Comparison of ENCODE assay signal across 29 cellular contexts in the genomic region with DNA sequence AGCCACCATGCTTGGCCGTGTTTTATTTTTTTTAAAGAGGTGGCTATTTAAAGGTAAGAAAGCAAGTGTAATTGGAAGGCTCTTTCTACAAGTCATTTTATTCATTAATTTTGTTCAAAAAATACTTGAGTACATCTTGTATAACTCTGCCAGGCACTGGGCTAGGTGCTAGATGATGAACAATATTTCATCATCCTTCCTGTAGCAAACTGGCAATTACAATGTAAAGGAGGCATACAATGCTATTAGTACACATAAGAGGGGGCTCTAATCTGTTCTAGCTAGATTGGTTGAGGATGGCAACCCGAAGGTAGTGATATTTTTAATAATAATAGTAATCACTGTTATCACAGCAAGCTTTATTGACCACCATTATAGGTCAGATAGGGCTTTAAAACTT.
A peak's percentile ranks its signal among the peaks of the same experiment; 100 is the strongest.
DNase-seq lines count a peak whose midpoint lies in the region; ATAC-seq and TF ChIP-seq lines count a peak whose summit lies in the region.
"Had no signal": no experiment of that assay in that cellular context is flagged by ENCODE, and none has a peak within 500 bp of the region (broad histone marks: within the 10 kb centered on the region; RNA-seq: fewer than 3 reads in every experiment).

No MANE protein-coding gene starts in this region.

- H3K9me3 ChIP-seq in CD4-positive, CD25-positive, alpha-beta regulatory T cell (ENCODE audit: control insufficient read depth in 2 of 2, low read length in 2 of 2), result no peaks in the 10 kb centered on the region
- H3K9me3 ChIP-seq in OCI-LY3 (ENCODE audit: insufficient read depth, low read length), result no peaks in the 10 kb centered on the region
- H3K9me3 ChIP-seq: A549, heart left ventricle, sigmoid colon, SK-N-SH, thoracic aorta, vagina had no signal

- H3K27ac Mint-ChIP-seq in activated CD4-positive, alpha-beta T cell treated with anti-CD3 and anti-CD28 coated beads, Interleukin-2, amount 10 ng/mL, durations not matched to agents 24 days and 14 days, result peak overlapping the region; percentile 75
- peak overlapping the region in 1 of 3 donors; percentile 85 for H3K27ac Mint-ChIP-seq in CD4-positive, CD25-positive, alpha-beta regulatory T cell
- peak overlapping the region in 7 of 10 donors; percentile 32 to 83 (median 67) for H3K27ac Mint-ChIP-seq in naive thymus-derived CD8-positive, alpha-beta T cell
- H3K27ac Mint-ChIP-seq: effector memory CD8-positive, alpha-beta T cell; progenitor cell of endocrine pancreas; stimulated activated memory B cell treated with anti-CD40 and anti-IgM and Interleukin-4, amounts not matched to agents 10 μg/mL and 1 μg/mL and 100 μg/mL, for 72 hours had no signal

- peaks cover 97% of the 10 kb centered on the region for H4K20me1 ChIP-seq in OCI-LY3 (ENCODE audit: insufficient read depth, low read length)

- H3K9ac ChIP-seq in OCI-LY3 (ENCODE audit: low read length), result no peak overlapping the region
- H3K9ac ChIP-seq: SK-N-SH had no signal

- peaks cover 100% of the 10 kb centered on the region for H3K79me2 ChIP-seq in OCI-LY3 (ENCODE audit: low read length)

- no peak for DNase-seq in activated CD4-positive, alpha-beta T cell treated with anti-CD3 and anti-CD28 coated beads, Interleukin-2, amount 10 ng/mL, durations not matched to agents 24 days and 14 days
- DNase-seq in activated CD4-positive, alpha-beta T cell treated with anti-CD3 and anti-CD28 coated beads, Interleukin-2, amount 50 U/mL, for 1 hour, result no peak
- DNase-seq in CD4-positive, CD25-positive, alpha-beta regulatory T cell, result peak in 1 of 3 donors; percentile 36
- no peak for DNase-seq in naive thymus-derived CD8-positive, alpha-beta T cell
- DNase-seq in ureter (ENCODE audit: low spot score) (no peak), substantia nigra (lab: John Stamatoyannopoulos, UW) (no peak), DMS79 (lab: John Stamatoyannopoulos, UW) (no peak)
- DNase-seq: activated T-cell treated with anti-CD3 and anti-CD28 coated beads for 4 hours; effector memory CD8-positive, alpha-beta T cell; heart left ventricle; KG1; kidney; MM.1S; naive B cell; NCI-H146; NCI-H2107; NCI-H748 treated with DMSO at 0.1 percent for 48 hours; sigmoid colon; SK-N-SH; stimulated activated CD4-positive, alpha-beta T cell treated with anti-CD3 and anti-CD28 coated beads, Interleukin-4, amount 100 ng/mL, for 4 hours; WERI-Rb-1 had no signal

- no peak overlapping the region for H2AFZ ChIP-seq in OCI-LY3 (ENCODE audit: low read depth, low read length)

- peak overlapping the region; percentile 97 for H3K4me2 ChIP-seq in OCI-LY3 (ENCODE audit: low read length)
- H3K4me2 ChIP-seq: A549, SK-N-SH had no signal

- H3K27me3 ChIP-seq in CD4-positive, CD25-positive, alpha-beta regulatory T cell (ENCODE audit: control insufficient read depth, insufficient read depth, low read length), result no peaks in the 10 kb centered on the region
- no peaks in the 10 kb centered on the region for H3K27me3 ChIP-seq in OCI-LY3 (ENCODE audit: low read depth, low read length)
- H3K27me3 ChIP-seq: heart left ventricle, sigmoid colon, vagina had no signal

- no peaks in the 10 kb centered on the region for H3K9me3 Mint-ChIP-seq in activated CD4-positive, alpha-beta T cell treated with anti-CD3 and anti-CD28 coated beads, Interleukin-2, amount 10 ng/mL, durations not matched to agents 24 days and 14 days
- no peaks in the 10 kb centered on the region for H3K9me3 Mint-ChIP-seq in CD4-positive, CD25-positive, alpha-beta regulatory T cell
- no peaks in the 10 kb centered on the region for H3K9me3 Mint-ChIP-seq in naive thymus-derived CD8-positive, alpha-beta T cell
- H3K9me3 Mint-ChIP-seq: activated naive CD4-positive, alpha-beta T cell treated with anti-CD3 and anti-CD28 coated beads, Interleukin-2, amount 50 U/mL, for 72 hours; effector memory CD8-positive, alpha-beta T cell; naive B cell; stimulated activated memory B cell treated with anti-CD40 and anti-IgM and Interleukin-4, amounts not matched to agents 10 μg/mL and 1 μg/mL and 100 μg/mL, for 72 hours had no signal

- peak overlapping the region; percentile 48 for H3K4me3 Mint-ChIP-seq in activated CD4-positive, alpha-beta T cell treated with anti-CD3 and anti-CD28 coated beads, Interleukin-2, amount 10 ng/mL, durations not matched to agents 24 days and 14 days
- H3K4me3 Mint-ChIP-seq in CD4-positive, CD25-positive, alpha-beta regulatory T cell, result peak overlapping the region in 3 of 4 donors; percentile 65 to 90 (median 72)
- H3K4me3 Mint-ChIP-seq in naive thymus-derived CD8-positive, alpha-beta T cell, result peak overlapping the region in 3 of 10 donors; percentile 4 to 40 (median 22)
- H3K4me3 Mint-ChIP-seq: effector memory CD8-positive, alpha-beta T cell; naive B cell; stimulated activated memory B cell treated with anti-CD40 and anti-IgM and Interleukin-4, amounts not matched to agents 10 μg/mL and 1 μg/mL and 100 μg/mL, for 72 hours had no signal

- H3K27ac ChIP-seq in CD4-positive, CD25-positive, alpha-beta regulatory T cell (ENCODE audit: insufficient read depth, low read length, poor library complexity, severe bottlenecking), result peak overlapping the region; percentile 97
- H3K27ac ChIP-seq in OCI-LY3 (ENCODE audit: low read length) (peak overlapping the region; percentile 74), substantia nigra (ENCODE audit: low read depth, low read length, poor library complexity, severe bottlenecking) (no peak overlapping the region)
- H3K27ac ChIP-seq: sigmoid colon, thoracic aorta, vagina, WERI-Rb-1 had no signal

- intact Hi-C loops in activated CD4-positive, alpha-beta T cell treated with anti-CD3 and anti-CD28 coated beads, Interleukin-2, amount 10 ng/mL, durations not matched to agents 24 days and 14 days (cut with micrococcal nuclease), result no loop called here

- H3K27me3 Mint-ChIP-seq in activated CD4-positive, alpha-beta T cell treated with anti-CD3 and anti-CD28 coated beads, Interleukin-2, amount 10 ng/mL, durations not matched to agents 24 days and 14 days, result no peaks in the 10 kb centered on the region
- no peaks in the 10 kb centered on the region for H3K27me3 Mint-ChIP-seq in CD4-positive, CD25-positive, alpha-beta regulatory T cell
- no peaks in the 10 kb centered on the region for H3K27me3 Mint-ChIP-seq in naive thymus-derived CD8-positive, alpha-beta T cell
- H3K27me3 Mint-ChIP-seq: effector memory CD8-positive, alpha-beta T cell; naive B cell; progenitor cell of endocrine pancreas; stimulated activated memory B cell treated with anti-CD40 and anti-IgM and Interleukin-4, amounts not matched to agents 10 μg/mL and 1 μg/mL and 100 μg/mL, for 72 hours had no signal

- POLR2A ChIA-PET in naive thymus-derived CD8-positive, alpha-beta T cell (lab: Charles Lee), result interaction anchor here (0.6 to 0.7 kb wide), 2 partner anchors 27 to 523 kb away, joined by 3 read pairs; no protein-coding TSS in a partner anchor

- ATAC-seq in CD4-positive, CD25-positive, alpha-beta regulatory T cell (ENCODE audit: low read depth in 2 of 2), result peak in 1 of 2 donors; percentile 25
- ATAC-seq in naive thymus-derived CD8-positive, alpha-beta T cell, result no peak
- ATAC-seq: A549; activated naive CD4-positive, alpha-beta T cell treated with anti-CD3 and anti-CD28 coated beads, Interleukin-2, amount 50 U/mL, for 72 hours; effector memory CD8-positive, alpha-beta T cell; heart left ventricle; stimulated activated memory B cell treated with anti-CD40 and anti-IgM and Interleukin-4, amounts not matched to agents 10 μg/mL and 1 μg/mL and 100 μg/mL, for 72 hours had no signal

- TF ChIP-seq CTCF in OCI-LY3 (IDR thresholded peaks at IDR 0.05; ENCODE audit: low read depth, low read length), result no peak

- H3K36me3 Mint-ChIP-seq in activated CD4-positive, alpha-beta T cell treated with anti-CD3 and anti-CD28 coated beads, Interleukin-2, amount 10 ng/mL, durations not matched to agents 24 days and 14 days (ENCODE audit: low read depth), result peaks cover 53% of the 10 kb centered on the region
- peaks cover 11% of the 10 kb centered on the region for H3K36me3 Mint-ChIP-seq in CD4-positive, CD25-positive, alpha-beta regulatory T cell
- H3K36me3 Mint-ChIP-seq in naive thymus-derived CD8-positive, alpha-beta T cell, result peaks cover 0 to 34% (median 2%) of the 10 kb centered on the region in 3 donors

- H3K4me1 ChIP-seq in CD4-positive, CD25-positive, alpha-beta regulatory T cell (ENCODE audit: control insufficient read depth, insufficient read depth, low read length, poor library complexity, severe bottlenecking), result peaks cover 97% of the 10 kb centered on the region
- H3K4me1 ChIP-seq in OCI-LY3 (ENCODE audit: low read length), result peaks cover 95% of the 10 kb centered on the region

- peaks cover 54% of the 10 kb centered on the region for H3K4me1 Mint-ChIP-seq in activated CD4-positive, alpha-beta T cell treated with anti-CD3 and anti-CD28 coated beads, Interleukin-2, amount 10 ng/mL, durations not matched to agents 24 days and 14 days
- H3K4me1 Mint-ChIP-seq in CD4-positive, CD25-positive, alpha-beta regulatory T cell, result peaks cover 38 to 63% (median 47%) of the 10 kb centered on the region in 4 donors
- H3K4me1 Mint-ChIP-seq in naive thymus-derived CD8-positive, alpha-beta T cell, result peaks cover 24 to 64% (median 59%) of the 10 kb centered on the region in 4 donors

- H3K36me3 ChIP-seq in CD4-positive, CD25-positive, alpha-beta regulatory T cell (ENCODE audit: control insufficient read depth, insufficient read depth, low read length), result peaks cover 30% of the 10 kb centered on the region
- peaks cover 65% of the 10 kb centered on the region for H3K36me3 ChIP-seq in OCI-LY3 (replicated peaks; ENCODE audit: low read depth, low read length)
- H3K36me3 ChIP-seq: WERI-Rb-1 had no signal

- peak overlapping the region; percentile 98 for H3K4me3 ChIP-seq in CD4-positive, CD25-positive, alpha-beta regulatory T cell (ENCODE audit: low read depth, low read length)
- peak overlapping the region; percentile 23; the same call in 1 of the 2 replicates for H3K4me3 ChIP-seq in OCI-LY3 (ENCODE audit: low read length)
- H3K4me3 ChIP-seq: A549, coronary artery, heart left ventricle, sigmoid colon, thoracic aorta, vagina had no signal
